In genomic region chr7:21300692-21301091, GRCh38 we compare ENCODE assay signal across 11 cellular contexts.
DNase-seq lines count a peak whose midpoint lies in the region; ATAC-seq and TF ChIP-seq lines count a peak whose summit lies in the region.
"Had no signal": no experiment of that assay in that cellular context is flagged by ENCODE, and none has a peak within 500 bp of the region (broad histone marks: within the 10 kb centered on the region; RNA-seq: fewer than 3 reads in every experiment).

No MANE protein-coding gene starts in this region.

- H3K27ac ChIP-seq in VCaP (no peak overlapping the region), neural progenitor cell (no peak overlapping the region), lower lobe of right lung (no peak overlapping the region)
- H3K27ac ChIP-seq: heart left ventricle had no signal

- H3F3A ChIP-seq in neural progenitor cell (ENCODE audit: low read depth): no peaks in the 10 kb centered on the region

- no peak overlapping the region for H3K4me3 Mint-ChIP-seq in neural progenitor cell

- no peaks in the 10 kb centered on the region for H3K27me3 ChIP-seq in neural progenitor cell
- no peaks in the 10 kb centered on the region for H3K27me3 ChIP-seq in lower lobe of right lung (ENCODE audit: low read depth)

- no peaks in the 10 kb centered on the region for H3K36me3 Mint-ChIP-seq in neural progenitor cell

- no peak overlapping the region for H3K4me3 ChIP-seq in neural progenitor cell
- H3K4me3 ChIP-seq in lower lobe of right lung: no peak overlapping the region
- H3K4me3 ChIP-seq: heart left ventricle had no signal

- intact Hi-C loops in lower lobe of right lung (cut with DNase I): no loop called here

- peaks cover 18% of the 10 kb centered on the region for H3K4me1 Mint-ChIP-seq in neural progenitor cell

- no peaks in the 10 kb centered on the region for H3K27me3 Mint-ChIP-seq in neural progenitor cell (ENCODE audit: insufficient read depth, low read depth)

- H3K36me3 ChIP-seq in neural progenitor cell (no peaks in the 10 kb centered on the region), lower lobe of right lung (no peaks in the 10 kb centered on the region)
- H3K36me3 ChIP-seq: heart left ventricle had no signal

- H3K9ac ChIP-seq in neural progenitor cell: no peak overlapping the region

- H3K79me2 ChIP-seq in neural progenitor cell (ENCODE audit: low read depth): no peaks in the 10 kb centered on the region

- H3K4me1 ChIP-seq in neural progenitor cell (no peaks in the 10 kb centered on the region), lower lobe of right lung (no peaks in the 10 kb centered on the region)
- H3K4me1 ChIP-seq: heart left ventricle had no signal

- H4K20me1 ChIP-seq in neural progenitor cell (ENCODE audit: low read depth): no peaks in the 10 kb centered on the region

- H3K9me3 ChIP-seq in neural progenitor cell (ENCODE audit: low read depth): no peaks in the 10 kb centered on the region
- no peaks in the 10 kb centered on the region for H3K9me3 ChIP-seq in lower lobe of right lung
- H3K9me3 ChIP-seq: heart left ventricle had no signal

- no peak overlapping the region for H3K27ac Mint-ChIP-seq in neural progenitor cell

- no peak for ATAC-seq in HG03378 (IDR thresholded peaks at IDR 0.05; ENCODE audit: unreplicated experiment)
- ATAC-seq in lower lobe of right lung: no peak
- ATAC-seq: activated CD4-positive, CD25-positive, alpha-beta regulatory T cell treated with anti-CD3 and anti-CD28 coated beads, Interleukin-2, amount 50 U/mL, for 24 hours; heart left ventricle had no signal

- TF ChIP-seq CTCF in VCaP (conservative IDR thresholded peaks at IDR 0.05) (peak; percentile 40; the same call in 1 of the 2 replicates), neural progenitor cell (IDR thresholded peaks at IDR 0.05) (peak; percentile 42), lower lobe of right lung (IDR thresholded peaks at IDR 0.05) (no peak)

- peak; percentile 6 for DNase-seq in NCI-H1105 treated with DMSO at 0.1 percent for 48 hours (lab: John Stamatoyannopoulos, UW)
- DNase-seq in NCI-H1105 (lab: John Stamatoyannopoulos, UW): no peak
- peak; percentile 29 for DNase-seq in HT-29 (ENCODE audit: low spot score)
- no peak for DNase-seq in neural progenitor cell (ENCODE audit: low spot score)
- DNase-seq in occipital lobe (lab: John Stamatoyannopoulos, UW): no peak
- DNase-seq in lower lobe of right lung: no peak
- DNase-seq: heart left ventricle, midbrain had no signal

- no peak overlapping the region for H3K4me2 ChIP-seq in neural progenitor cell

- H2AFZ ChIP-seq in neural progenitor cell (replicated peaks): no peak overlapping the region

- no peaks in the 10 kb centered on the region for H3K9me3 Mint-ChIP-seq in neural progenitor cell

Comparison
In these comparisons a context has a peak if more than half of its experiments do, and no peak if none do; other contexts are left out.
1. DNase-seq: peak in NCI-H1105 treated with DMSO at 0.1 percent for 48 hours (single experiment) and HT-29 (single experiment); none in NCI-H1105 (single experiment), neural progenitor cell (single experiment), occipital lobe (single experiment) and lower lobe of right lung (single experiment).